13 cellular contexts compared by ENCODE assay signal in genomic region chr12:103401421-103401820, GRCh38.
DNase-seq lines count a peak whose midpoint lies in the region; ATAC-seq and TF ChIP-seq lines count a peak whose summit lies in the region.
"Had no signal": no experiment of that assay in that cellular context is flagged by ENCODE, and none has a peak within 500 bp of the region (broad histone marks: within the 10 kb centered on the region; RNA-seq: fewer than 3 reads in every experiment).

No MANE protein-coding gene starts in this region.

- CTCF ChIA-PET in RWPE1 (lab: Yijun Ruan, JAX) = interaction anchor here (0.6 to 1.8 kb wide), 2 partner anchors 147 to 255 kb away, joined by 3 to 7 read pairs; no protein-coding TSS in a partner anchor

- H3K27ac ChIP-seq in RWPE1 = no peak overlapping the region
- H3K27ac ChIP-seq: cardiac muscle cell had no signal

- no peak for TF ChIP-seq CTCF in RWPE1 (conservative IDR thresholded peaks at IDR 0.05; ENCODE audit: low read depth)

- POLR2A ChIA-PET in RWPE1 (lab: Yijun Ruan, JAX; ENCODE audit: low non-redundant PET) = no interaction called here

- ATAC-seq in HG03520 (IDR thresholded peaks at IDR 0.05; ENCODE audit: unreplicated experiment) = no peak

- DNase-seq in NCI-H2171 treated with DMSO at 0.1 percent for 48 hours (lab: John Stamatoyannopoulos, UW) (peak; percentile 57), NCI-H2171 (lab: John Stamatoyannopoulos, UW) (no peak), HT1080 (ENCODE audit: low read depth) (peak; percentile 71), RWPE1 (ENCODE audit: low spot score) (peak; percentile 60), kidney glomerular epithelial cell (lab: John Stamatoyannopoulos, UW) (peak; percentile 83), posterior vena cava (ENCODE audit: low spot score) (no peak), NCI-H524 (lab: John Stamatoyannopoulos, UW) (no peak)
- DNase-seq: activated CD4-positive, alpha-beta T cell treated with anti-CD3 and anti-CD28 coated beads, Interleukin-2, amount 10 ng/mL, durations not matched to agents 24 days and 14 days; activated effector memory CD4-positive, alpha-beta T cell treated with Interleukin-2 at 50 U/mL for 16 hours; NCI-H1417 treated with DMSO at 0.1 percent for 48 hours; SHP77 had no signal

- intact Hi-C loops in posterior vena cava (cut with DNase I) = no loop called here

Comparison
In these comparisons a context has a peak if more than half of its experiments do, and no peak if none do; other contexts are left out.
1. DNase-seq: peak in NCI-H2171 treated with DMSO at 0.1 percent for 48 hours (single experiment), HT1080 (single experiment), RWPE1 (single experiment) and kidney glomerular epithelial cell (single experiment); none in NCI-H2171 (single experiment), posterior vena cava (single experiment) and NCI-H524 (0 of 2).